In the genomic region with DNA sequence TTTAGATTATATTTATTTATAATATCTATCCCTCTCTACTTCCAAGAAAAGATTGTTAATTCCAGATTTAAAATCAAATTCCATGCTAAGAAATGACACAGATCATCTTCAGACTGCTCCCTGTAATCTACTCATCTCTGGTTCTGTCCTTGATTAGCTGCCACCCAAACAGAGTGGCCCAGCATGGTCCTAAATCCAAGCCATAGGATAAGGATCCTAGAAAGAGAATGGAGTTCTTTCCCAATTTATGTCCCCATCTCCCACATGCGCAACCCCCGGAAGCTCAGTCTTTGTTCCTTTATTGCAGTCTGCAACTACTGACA, we compare ENCODE assay signal across 22 cellular contexts. TPM values are rescaled to one million over a fixed set of nuclear protein-coding genes. Genes with fewer than 3 reads are reported as not detected.
DNase-seq lines count a peak whose midpoint lies in the region; ATAC-seq, FAIRE-seq and TF ChIP-seq lines count a peak whose summit lies in the region.
"Had no signal": no experiment of that assay in that cellular context is flagged by ENCODE, and none has a peak within 500 bp of the region (broad histone marks: within the 10 kb centered on the region; RNA-seq: fewer than 3 reads in every experiment).

No MANE protein-coding gene starts in this region.

- H3K56ac ChIP-seq in H1 (replicated peaks; ENCODE audit: insufficient read length, low read depth, low read length), result no peak overlapping the region

- no peak overlapping the region for H4K5ac ChIP-seq in H1 (ENCODE audit: insufficient read length, low read depth, low read length)

- H2BK12ac ChIP-seq in H1 (ENCODE audit: low read depth, low read length) (no peak overlapping the region), neuronal stem cell (ENCODE audit: low read length) (no peak overlapping the region)

- H3K9me3 ChIP-seq in SK-N-SH (no peaks in the 10 kb centered on the region), H1 (ENCODE audit: insufficient read depth in 2 of 2, low read depth in 1 of 2, low read length in 1 of 2) (no peaks in the 10 kb centered on the region), neuronal stem cell (replicated peaks in 1 of 2; ENCODE audit: control insufficient read depth in 2 of 2, insufficient read depth in 1 of 2, low read depth in 1 of 2, low read length in 2 of 2) (no peaks in the 10 kb centered on the region)
- H3K9me3 ChIP-seq: A549, Caco-2 had no signal

- no peaks in the 10 kb centered on the region for H3K27me3 ChIP-seq in SK-N-SH (ENCODE audit: insufficient read depth)
- no peaks in the 10 kb centered on the region for H3K27me3 ChIP-seq in H1 (replicated peaks in 1 of 4; ENCODE audit: control insufficient read depth in 3 of 4, extremely low read depth in 1 of 4, insufficient read depth in 3 of 4, low read length in 3 of 4)
- H3K27me3 ChIP-seq in neuronal stem cell (ENCODE audit: control insufficient read depth in 3 of 3, insufficient read depth in 3 of 3, low read depth in 1 of 3, low read length in 3 of 3), result no peaks in the 10 kb centered on the region
- no peaks in the 10 kb centered on the region for H3K27me3 ChIP-seq in H7 (ENCODE audit: control insufficient read depth, insufficient read depth, low read length)

- H4K8ac ChIP-seq in H1 (ENCODE audit: extremely low read depth, insufficient read depth, low read length) (no peak overlapping the region), neuronal stem cell (ENCODE audit: low read depth, low read length) (no peak overlapping the region)

- H3K23ac ChIP-seq in H1 (ENCODE audit: insufficient read length), result no peak overlapping the region
- no peak overlapping the region for H3K23ac ChIP-seq in neuronal stem cell (ENCODE audit: low read depth, low read length, poor library complexity)

- H2BK15ac ChIP-seq in H1 (ENCODE audit: low read length), result no peak overlapping the region
- no peak overlapping the region for H2BK15ac ChIP-seq in neuronal stem cell (ENCODE audit: low read length)

- H3K14ac ChIP-seq in H1 (ENCODE audit: insufficient read length) (no peak overlapping the region), neuronal stem cell (ENCODE audit: low read length) (no peak overlapping the region)

- WGBS in SK-N-SH (ENCODE audit: low lambda C conversion rate), result 100% methylated on average over 2 of the region's 2 CpGs
- WGBS in H1 (ENCODE audit: extremely low coverage in 1 of 2, insufficient coverage in 1 of 2, insufficient read length in 1 of 2, insufficient replicate concordance in 2 of 2, low coverage in 1 of 2, low lambda C conversion rate in 2 of 2, missing lambda C conversion rate in 1 of 2), 2 experiments, result 87% methylated on average over 2 of the region's 2 CpGs; no CpG with 5 or more reads in 1 of the 2 experiments
- WGBS in neuronal stem cell (ENCODE audit: extremely low coverage in 2 of 2, insufficient read length in 2 of 2, insufficient replicate concordance in 1 of 2), 2 donors, result no CpG with 5 or more reads among the region's 2 CpGs

- H3K4me1 ChIP-seq in SK-N-SH (ENCODE audit: control insufficient read depth in 1 of 2, insufficient read depth in 2 of 2, low read depth in 1 of 2, low read length in 1 of 2) (peaks cover 0 to 29% of the 10 kb centered on the region in 2 experiments; a peak in 2 of 4 replicates), H1 (replicated peaks in 1 of 4; ENCODE audit: control insufficient read depth in 3 of 4, insufficient read depth in 4 of 4, low read length in 3 of 4) (no peaks in the 10 kb centered on the region), neuronal stem cell (ENCODE audit: control insufficient read depth in 2 of 2, insufficient read depth in 1 of 2, low read depth in 1 of 2, low read length in 2 of 2) (no peaks in the 10 kb centered on the region)
- H3K4me1 ChIP-seq: A549 had no signal

- H2AK5ac ChIP-seq in H1 (ENCODE audit: low read depth, low read length) (no peak overlapping the region), neuronal stem cell (ENCODE audit: low read depth, low read length) (no peak overlapping the region)

- H3K79me2 ChIP-seq in SK-N-SH (ENCODE audit: insufficient read depth) (no peaks in the 10 kb centered on the region), H1 (ENCODE audit: control insufficient read depth in 1 of 2, insufficient read depth in 2 of 2, low read length in 2 of 2) (no peaks in the 10 kb centered on the region)

- H3K36me3 ChIP-seq in SK-N-SH (replicated peaks in 1 of 2; ENCODE audit: control insufficient read depth in 1 of 2, insufficient read depth in 2 of 2, low read length in 1 of 2) (no peaks in the 10 kb centered on the region), H1 (ENCODE audit: control insufficient read depth in 2 of 4, insufficient read depth in 4 of 4, low read length in 3 of 4) (no peaks in the 10 kb centered on the region), neuronal stem cell (replicated peaks in 1 of 2; ENCODE audit: control insufficient read depth in 2 of 2, insufficient read depth in 2 of 2, low read length in 2 of 2) (no peaks in the 10 kb centered on the region), H7 (replicated peaks; ENCODE audit: control insufficient read depth, insufficient read depth, low read length) (no peaks in the 10 kb centered on the region)

- H4K91ac ChIP-seq in H1 (replicated peaks; ENCODE audit: insufficient read length, low read length), result no peak overlapping the region
- no peak overlapping the region for H4K91ac ChIP-seq in neuronal stem cell (ENCODE audit: low read depth, low read length, poor library complexity)

- H3K79me1 ChIP-seq in H1 (ENCODE audit: low read depth, low read length) (no peaks in the 10 kb centered on the region), neuronal stem cell (ENCODE audit: low read depth, low read length) (no peaks in the 10 kb centered on the region)

- TF ChIP-seq RAD21 in SK-N-SH (IDR thresholded peaks at IDR 0.05; ENCODE audit: low read length) (no peak), H1 (IDR thresholded peaks at IDR 0.05 in 1 of 2, conservative IDR thresholded peaks at IDR 0.05 in 1 of 2; ENCODE audit: low read depth in 2 of 2, low read length in 2 of 2) (no peak)

- H3K18ac ChIP-seq in H1 (ENCODE audit: extremely low read depth, low read length) (no peak overlapping the region), neuronal stem cell (ENCODE audit: low read length) (no peak overlapping the region)

- peak overlapping the region in 1 of 2 experiments; percentile 95; a peak in 2 of 4 replicates for H3K27ac ChIP-seq in SK-N-SH (ENCODE audit: low read depth in 2 of 2, low read length in 1 of 2)
- no peak overlapping the region for H3K27ac ChIP-seq in H1 (ENCODE audit: low read depth, low read length)
- no peak overlapping the region for H3K27ac ChIP-seq in neuronal stem cell (replicated peaks; ENCODE audit: low read length)
- H3K27ac ChIP-seq: A549 had no signal

- no peak overlapping the region for H2BK5ac ChIP-seq in H1 (ENCODE audit: low read depth, low read length)
- no peak overlapping the region for H2BK5ac ChIP-seq in neuronal stem cell (ENCODE audit: low read length)

- CTCF ChIA-PET in SK-N-SH (lab: Yijun Ruan, JAX), result interaction anchor here (0.6 to 2.1 kb wide), 11 partner anchors 10 to 419 kb away, joined by 3 to 13 read pairs (median 5); partner anchors contain the start of gene HDAC9
- CTCF ChIA-PET in H1 (lab: Charles Lee; ENCODE audit: partially characterized antibody), result interaction anchor here (1.0 to 1.5 kb wide), 3 partner anchors 24 to 120 kb away, joined by 3 to 5 read pairs (median 3); no protein-coding TSS in a partner anchor

- in situ Hi-C loops in G401 (cut with HindIII; ENCODE audit: low sequenced_read_pairs), result no loop called here

- FAIRE-seq in H1 (lab: Jason Lieb, UNC), result no peak
- FAIRE-seq: A549, GM12878 had no signal

- no peaks in the 10 kb centered on the region for H3K23me2 ChIP-seq in H1 (ENCODE audit: low read depth, low read length)

- no peak overlapping the region for H3K9ac ChIP-seq in SK-N-SH
- H3K9ac ChIP-seq in H1 (replicated peaks in 1 of 4; ENCODE audit: extremely low read depth in 1 of 4, low read depth in 3 of 4, low read length in 3 of 4), result no peak overlapping the region
- no peak overlapping the region for H3K9ac ChIP-seq in neuronal stem cell (ENCODE audit: low read depth, low read length, poor library complexity)

- ATAC-seq in HG03135 (IDR thresholded peaks at IDR 0.05; ENCODE audit: unreplicated experiment) (no peak), HG02938 (IDR thresholded peaks at IDR 0.05; ENCODE audit: unreplicated experiment) (no peak)
- ATAC-seq: A549; CD8-positive, alpha-beta T cell; GM12878; HCT116 had no signal

- POLR2A ChIA-PET in SK-N-SH (lab: Yijun Ruan, JAX) (interaction anchor here (1.1 to 1.7 kb wide), 2 partner anchors 23 to 561 kb away, joined by 3 to 8 read pairs; partner anchors contain the start of gene HDAC9), H1 (lab: Charles Lee; ENCODE audit: partially characterized antibody) (no interaction called here)

- no peaks in the 10 kb centered on the region for H4K20me1 ChIP-seq in SK-N-SH (ENCODE audit: insufficient read depth)
- no peaks in the 10 kb centered on the region for H4K20me1 ChIP-seq in H1 (replicated peaks in 1 of 2; ENCODE audit: control insufficient read depth in 1 of 2, insufficient read depth in 2 of 2, low read length in 2 of 2)

- no peak for TF ChIP-seq CTCF in SK-N-SH (IDR thresholded peaks at IDR 0.05)
- no peak for TF ChIP-seq CTCF in H1 (IDR thresholded peaks at IDR 0.05; ENCODE audit: control extremely low read depth in 1 of 3, insufficient read depth in 1 of 3, low read depth in 1 of 3, low read length in 3 of 3)

- no peak for TF ChIP-seq POLR2A in H1 (IDR thresholded peaks at IDR 0.05; ENCODE audit: control extremely low read depth in 1 of 2, low read depth in 2 of 2, low read length in 2 of 2)

- H3K4me3 ChIP-seq in SK-N-SH (ENCODE audit: low read depth in 2 of 2, low read length in 1 of 2), result no peak overlapping the region
- no peak overlapping the region for H3K4me3 ChIP-seq in H1 (ENCODE audit: extremely low read depth in 1 of 4, insufficient read depth in 2 of 4, low read depth in 3 of 4, low read length in 4 of 4)
- no peak overlapping the region for H3K4me3 ChIP-seq in neuronal stem cell (ENCODE audit: low read length in 2 of 2)
- H3K4me3 ChIP-seq in H7 (ENCODE audit: insufficient read depth, low read depth, low read length), result no peak overlapping the region
- H3K4me3 ChIP-seq: A549, GM12878 had no signal

- no peak overlapping the region for H2BK120ac ChIP-seq in H1 (replicated peaks; ENCODE audit: low read depth, low read length)
- no peak overlapping the region for H2BK120ac ChIP-seq in neuronal stem cell (ENCODE audit: low read depth, low read length)

- H3K4me2 ChIP-seq in SK-N-SH (no peak overlapping the region), H1 (ENCODE audit: insufficient read depth in 1 of 2, low read depth in 2 of 2, low read length in 2 of 2) (no peak overlapping the region), neuronal stem cell (ENCODE audit: insufficient read depth, low read length, poor library complexity, severe bottlenecking) (no peak overlapping the region)
- H3K4me2 ChIP-seq: A549 had no signal

- H3K4ac ChIP-seq in H1 (replicated peaks; ENCODE audit: insufficient read length, low read depth, low read length) (no peak overlapping the region), neuronal stem cell (ENCODE audit: low read length) (no peak overlapping the region)

- H3K9me2 ChIP-seq in SK-N-SH, result no peaks in the 10 kb centered on the region

- no peaks in the 10 kb centered on the region for H3F3A ChIP-seq in SK-N-SH (replicated peaks; ENCODE audit: insufficient read depth)

- H2AFZ ChIP-seq in SK-N-SH (ENCODE audit: low read depth) (no peak overlapping the region), H1 (ENCODE audit: low read length) (0 out of 2 replicates have a peak overlapping the region, but pooled peaks have one; percentile 62), neuronal stem cell (ENCODE audit: low read length) (peak overlapping the region; percentile 11)

- TF ChIP-seq EP300 in SK-N-SH (IDR thresholded peaks at IDR 0.05; ENCODE audit: borderline replicate concordance in 1 of 2, low read depth in 1 of 2, low read length in 1 of 2), result peak in 1 of 2 experiments; percentile 68; a peak in 1 of 4 replicates
- TF ChIP-seq EP300 in H1 (IDR thresholded peaks at IDR 0.05; ENCODE audit: borderline replicate concordance in 1 of 2, low read depth in 2 of 2, low read length in 2 of 2), result no peak

- DNase-seq in G401 (ENCODE audit: low spot score), result peak; percentile 24
- no peak for DNase-seq in SK-N-SH
- DNase-seq in H1 (ENCODE audit: low read depth in 1 of 2, low spot score in 2 of 2), result no peak
- no peak for DNase-seq in neuronal stem cell (ENCODE audit: low spot score)
- DNase-seq in ureter (ENCODE audit: low spot score), result no peak
- no peak for DNase-seq in H7
- DNase-seq: 8988T; ACHN; AML-193; Caco-2; CD4-positive, CD25-positive, alpha-beta regulatory T cell; CD8-positive, alpha-beta T cell; DMS153; DND-41; GDM1; GOT3; H9 had no signal

- H2BK20ac ChIP-seq in H1 (ENCODE audit: low read length), result no peak overlapping the region

RNA-seq across cellular contexts. Expression of gene HDAC9, which starts 23.4 kb away (rescaled TPM):
- 1.5 and 5.6 TPM in 2 replicates for total RNA-seq in G401 (2014; rRNA removed; shearing (Covaris generic))
- polyA plus RNA-seq in SK-N-SH (2012; rRNA removed) (11.6 and 19.8 TPM in 2 replicates), H1 (2011; rRNA removed) (7.3 and 9.5 TPM in 2 replicates)
- polyA plus RNA-seq in SK-N-SH (2012; cell fraction: cytosol; rRNA removed), result 12.1 and 15.5 TPM in 2 replicates
- 15.1 and 30.9 TPM in 2 replicates for polyA plus RNA-seq in SK-N-SH (2012; cell fraction: nucleus; rRNA removed)
- 9.4 and 13.1 TPM in 2 replicates for total RNA-seq in H1 (2021; fragmentation: NEBNext Ultra II Directional; extraction: Animal tissue kit (Norgen Biotek cat#: 25700))
- polyA plus RNA-seq in H1 (2011; cell fraction: cytosol; rRNA removed), result 8.0 TPM
- polyA plus RNA-seq in H1 (2011; cell fraction: nucleus; rRNA removed), result 12.8 TPM
- polyA plus RNA-seq in H1 (2012, experiment 1 of 2), result 11.9 to 19.4 TPM (median 15.9 TPM) in 4 replicates
- 0.62 TPM for polyA plus RNA-seq in H1 (2012, experiment 2 of 2)
- 7.7 TPM for polyA plus RNA-seq in H1 (2013, experiment 1 of 2)
- polyA plus RNA-seq in H1 (2013, experiment 2 of 2), result 7.4 TPM
- 54.3 and 87.6 TPM in 2 replicates for polyA minus RNA-seq in H1 (2011; rRNA and poly(A)+ RNA removed)
- 12.3 TPM for polyA minus RNA-seq in H1 (2011; cell fraction: cytosol; rRNA and poly(A)+ RNA removed)
- 81.4 TPM for polyA minus RNA-seq in H1 (2011; cell fraction: nucleus; rRNA and poly(A)+ RNA removed)
- 21.9 TPM for polyA plus RNA-seq in neuronal stem cell (2013, experiment 1 of 2)
- 21.7 TPM for polyA plus RNA-seq in neuronal stem cell (2013, experiment 2 of 2)
- total RNA-seq in ureter, result 20.0 TPM
- total RNA-seq in H7 (2014; rRNA removed; shearing (Covaris generic)), result 2.1 and 5.4 TPM in 2 replicates
